10 cellular contexts compared by ENCODE assay signal in genomic region chr11:1760351-1761109, GRCh38. TPM values are rescaled to one million over a fixed set of nuclear protein-coding genes. Genes with fewer than 3 reads are reported as not detected.
A peak's percentile ranks its signal among the peaks of the same experiment; 100 is the strongest.
DNase-seq lines count a peak whose midpoint lies in the region; ATAC-seq, FAIRE-seq and TF ChIP-seq lines count a peak whose summit lies in the region.
"Had no signal": no experiment of that assay in that cellular context is flagged by ENCODE, and none has a peak within 500 bp of the region (broad histone marks: within the 10 kb centered on the region; RNA-seq: fewer than 3 reads in every experiment).

No MANE protein-coding gene starts in this region.

- TF ChIP-seq CTCF in cardiac fibroblast (IDR thresholded peaks at IDR 0.05; ENCODE audit: low read depth, low read length) = no peak
- TF ChIP-seq CTCF in kidney (IDR thresholded peaks at IDR 0.05; ENCODE audit: borderline replicate concordance, extremely low read depth, insufficient read depth) = no peak

- no peak overlapping the region for H3K4me3 ChIP-seq in GM23248
- H3K4me3 ChIP-seq in cardiac fibroblast (replicated peaks in 1 of 2; ENCODE audit: low read depth in 2 of 2, low read length in 2 of 2) = peak overlapping the region in 1 of 2 donors; percentile 15
- H3K4me3 ChIP-seq in kidney (ENCODE audit: low read length in 2 of 2) = peak overlapping the region in 1 of 2 donors; percentile 77
- peak overlapping the region in 1 of 7 experiments; percentile 6 for H3K4me3 ChIP-seq in skin epidermis

- ATAC-seq in GM19351 (IDR thresholded peaks at IDR 0.05; ENCODE audit: unreplicated experiment) = no peak

- no peak overlapping the region for H3K27ac Mint-ChIP-seq in activated CD4-positive, alpha-beta memory T cell treated with anti-CD3 and anti-CD28 coated beads, Interleukin-2, amount 10 ng/mL, durations not matched to agents 7 days and 5 days
- H3K27ac Mint-ChIP-seq: activated CD4-positive, alpha-beta T cell treated with anti-CD3 and anti-CD28 coated beads, Interleukin-2, amount 10 ng/mL, durations not matched to agents 24 days and 14 days had no signal

- peak; percentile 21 for FAIRE-seq in kidney (lab: Jason Lieb, UNC)
- FAIRE-seq: GM18507 had no signal

- no peak overlapping the region for H3K4me2 ChIP-seq in GM23248 (ENCODE audit: unreplicated experiment)

- H3K27me3 Mint-ChIP-seq in activated CD4-positive, alpha-beta memory T cell treated with anti-CD3 and anti-CD28 coated beads, Interleukin-2, amount 10 ng/mL, durations not matched to agents 7 days and 5 days = no peaks in the 10 kb centered on the region
- H3K27me3 Mint-ChIP-seq: activated CD4-positive, alpha-beta T cell treated with anti-CD3 and anti-CD28 coated beads, Interleukin-2, amount 10 ng/mL, durations not matched to agents 24 days and 14 days had no signal

- POLR2A ChIA-PET in activated CD4-positive, alpha-beta memory T cell treated with anti-CD3 and anti-CD28 coated beads, Interleukin-2, amount 10 ng/mL, durations not matched to agents 7 days and 5 days (lab: Charles Lee) = no interaction called here

- CTCF ChIA-PET in activated CD4-positive, alpha-beta memory T cell treated with anti-CD3 and anti-CD28 coated beads, Interleukin-2, amount 10 ng/mL, durations not matched to agents 7 days and 5 days (lab: Charles Lee) = no interaction called here

- H3K4me1 ChIP-seq in GM23248 (ENCODE audit: insufficient read depth) (peaks cover 14% of the 10 kb centered on the region), kidney (ENCODE audit: control insufficient read depth in 1 of 2, insufficient read depth in 1 of 2, low read depth in 1 of 2, low read length in 2 of 2) (peaks cover 35 to 75% of the 10 kb centered on the region in 2 donors)

- H3K9me3 ChIP-seq in GM23248 (ENCODE audit: low read depth) (no peaks in the 10 kb centered on the region), kidney (ENCODE audit: control insufficient read depth in 1 of 2, low read length in 2 of 2) (no peaks in the 10 kb centered on the region)

- no peaks in the 10 kb centered on the region for H3K9me2 ChIP-seq in GM23248 (ENCODE audit: insufficient read depth)

- H3K79me2 ChIP-seq in GM23248 (ENCODE audit: insufficient read depth) = peaks cover 19% of the 10 kb centered on the region; the same call in 1 of the 2 replicates

- in situ Hi-C loops in GM23248 (cut with MboI) = no loop called here

- H3K9ac ChIP-seq in GM23248 (peak overlapping the region; percentile 25; the same call in 1 of the 2 replicates), kidney (ENCODE audit: low read length in 2 of 2) (peak overlapping the region; percentile 57 to 97)

- no peaks in the 10 kb centered on the region for H3K9me3 Mint-ChIP-seq in activated CD4-positive, alpha-beta memory T cell treated with anti-CD3 and anti-CD28 coated beads, Interleukin-2, amount 10 ng/mL, durations not matched to agents 7 days and 5 days
- H3K9me3 Mint-ChIP-seq: activated CD4-positive, alpha-beta T cell treated with anti-CD3 and anti-CD28 coated beads, Interleukin-2, amount 10 ng/mL, durations not matched to agents 24 days and 14 days had no signal

- no peaks in the 10 kb centered on the region for H4K20me1 ChIP-seq in GM23248 (ENCODE audit: insufficient read depth)

- no peak overlapping the region for H3K4me3 Mint-ChIP-seq in activated CD4-positive, alpha-beta memory T cell treated with anti-CD3 and anti-CD28 coated beads, Interleukin-2, amount 10 ng/mL, durations not matched to agents 7 days and 5 days
- H3K4me3 Mint-ChIP-seq: activated CD4-positive, alpha-beta T cell treated with anti-CD3 and anti-CD28 coated beads, Interleukin-2, amount 10 ng/mL, durations not matched to agents 24 days and 14 days had no signal

- peaks cover 31% of the 10 kb centered on the region for H3K36me3 Mint-ChIP-seq in activated CD4-positive, alpha-beta memory T cell treated with anti-CD3 and anti-CD28 coated beads, Interleukin-2, amount 10 ng/mL, durations not matched to agents 7 days and 5 days (ENCODE audit: low read depth)

- H3K36me3 ChIP-seq in GM23248 (ENCODE audit: low read depth) (no peaks in the 10 kb centered on the region), kidney (ENCODE audit: control insufficient read depth in 1 of 2, insufficient read depth in 2 of 2, low read length in 2 of 2) (peaks cover 2 to 29% of the 10 kb centered on the region in 2 donors)

- H3K27ac ChIP-seq in GM23248 (no peak overlapping the region), kidney (ENCODE audit: low read depth in 2 of 2, low read length in 2 of 2) (peak overlapping the region; percentile 96 to 99), skin epidermis (peak overlapping the region in 19 of 21 experiments; percentile 51 to 99 (median 91))

- WGBS in GM23248 (ENCODE audit: low coverage in 1 of 2, low lambda C conversion rate in 2 of 2, missing lambda C conversion rate in 2 of 2), 2 experiments = 73 to 79% methylated on average over 22 to 23 of the region's 23 CpGs

- DNase-seq in GM23248 = peak; percentile 57
- peak; percentile 75 to 81 for DNase-seq in cardiac fibroblast (ENCODE audit: low read depth in 2 of 2)
- peak; percentile 99 for DNase-seq in kidney
- no peak for DNase-seq in activated CD4-positive, alpha-beta memory T cell treated with anti-CD3 and anti-CD28 coated beads, Interleukin-2, amount 10 ng/mL, durations not matched to agents 7 days and 5 days
- no peak for DNase-seq in GOT3 (lab: John Stamatoyannopoulos, UW)
- DNase-seq in NK-92 treated with Interleukin-12 subunit alpha and Interleukin-12 subunit beta, amount 100 ng/mL, for 24 hours (lab: John Stamatoyannopoulos, UW) = no peak
- DNase-seq: activated CD4-positive, alpha-beta T cell treated with anti-CD3 and anti-CD28 coated beads, Interleukin-2, amount 10 ng/mL, durations not matched to agents 24 days and 14 days had no signal

- intact Hi-C loops in kidney (cut with DNase I) = no loop called here

- no peaks in the 10 kb centered on the region for H3K27me3 ChIP-seq in GM23248 (replicated peaks; ENCODE audit: insufficient read depth)

- no peaks in the 10 kb centered on the region for H3F3A ChIP-seq in GM23248 (ENCODE audit: insufficient read depth)

- no peak overlapping the region for H2AFZ ChIP-seq in GM23248

- H3K4me1 Mint-ChIP-seq in activated CD4-positive, alpha-beta memory T cell treated with anti-CD3 and anti-CD28 coated beads, Interleukin-2, amount 10 ng/mL, durations not matched to agents 7 days and 5 days = peaks cover 66% of the 10 kb centered on the region

RNA-seq across cellular contexts. Expression of gene CTSD, which starts 3.2 kb away (rescaled TPM):
- total RNA-seq in GM23248 (2014; rRNA removed; shearing (Covaris generic)) = 305 and 338 TPM in 2 replicates
- 321 and 327 TPM in 2 replicates for polyA plus RNA-seq in GM23248 (2016; fragmentation: Nextera tagmentation; extraction: Ambion mirVana)
- total RNA-seq in kidney = 2,183 TPM
- polyA plus RNA-seq in kidney (ENCODE audit: insufficient read depth, low read depth, low replicate concordance) = 2,764 TPM
- total RNA-seq in activated CD4-positive, alpha-beta memory T cell treated with anti-CD3 and anti-CD28 coated beads, Interleukin-2, amount 10 ng/mL, durations not matched to agents 7 days and 5 days = 100 to 1,000 TPM; 156 to 172 TPM

RNA-seq across cellular contexts. Expression of gene IFITM10, which starts 10.1 kb away (rescaled TPM):
- 1.6 and 67.4 TPM in 2 replicates for total RNA-seq in GM23248 (2014; rRNA removed; shearing (Covaris generic))
- polyA plus RNA-seq in GM23248 (2016; fragmentation: Nextera tagmentation; extraction: Ambion mirVana) (0.41 and 0.53 TPM in 2 replicates), kidney (ENCODE audit: insufficient read depth, low read depth, low replicate concordance) (2.3 TPM)
- 6.4 TPM for total RNA-seq in kidney
- total RNA-seq in activated CD4-positive, alpha-beta memory T cell treated with anti-CD3 and anti-CD28 coated beads, Interleukin-2, amount 10 ng/mL, durations not matched to agents 7 days and 5 days = 1 to 10 TPM in 1 of 2 experiments, under 1 TPM in 1; 0.70 to 1.3 TPM

Comparison
In these comparisons a context has a peak if more than half of its experiments do, and no peak if none do; other contexts are left out.
1. DNase-seq: peak in GM23248 (single experiment), cardiac fibroblast (2 of 2) and kidney (single experiment); none in activated CD4-positive, alpha-beta memory T cell treated with anti-CD3 and anti-CD28 coated beads, Interleukin-2, amount 10 ng/mL, durations not matched to agents 7 days and 5 days (single experiment), GOT3 (single experiment) and NK-92 treated with Interleukin-12 subunit alpha and Interleukin-12 subunit beta, amount 100 ng/mL, for 24 hours (single experiment).